In the genomic region with DNA sequence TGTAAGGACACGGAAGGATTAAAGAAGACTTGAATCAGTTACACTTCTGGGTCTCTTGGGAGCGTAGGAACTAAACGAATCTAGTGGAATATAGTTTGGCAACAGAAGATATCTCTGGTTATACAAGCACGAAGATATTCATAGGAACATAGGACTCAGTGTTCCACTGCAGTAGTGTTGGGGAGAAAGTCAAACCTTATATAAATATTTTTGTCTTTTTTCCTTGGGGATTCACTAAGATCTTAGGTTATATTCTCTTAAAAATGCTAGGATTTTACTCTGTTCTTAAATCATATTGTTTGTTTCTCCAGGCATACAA, we compare ENCODE assay signal across 23 cellular contexts.
"Had no signal": no experiment of that assay in that cellular context is flagged by ENCODE, and none has a peak within 500 bp of the region (broad histone marks: within the 10 kb centered on the region; RNA-seq: fewer than 3 reads in every experiment).

No MANE protein-coding gene starts in this region.

- H3K27me3 ChIP-seq: body of pancreas, cardiac muscle cell, heart right ventricle, neural progenitor cell, right lobe of liver, vagina had no signal

- H3K27ac ChIP-seq: cardiac muscle cell, heart right ventricle, neural progenitor cell, psoas muscle, right lobe of liver, skin epidermis, thoracic aorta, vagina had no signal

- ATAC-seq: activated CD4-positive, CD25-positive, alpha-beta regulatory T cell treated with anti-CD3 and anti-CD28 coated beads, Interleukin-2, amount 50 U/mL, for 24 hours; activated CD8-positive, alpha-beta memory T cell treated with anti-CD3 and anti-CD28 coated beads, Interleukin-2, amount 10 ng/mL, durations not matched to agents 7 days and 5 days; activated CD8-positive, alpha-beta T cell treated with anti-CD3 and anti-CD28 coated beads for 36 hours; activated naive CD8-positive, alpha-beta T cell treated with anti-CD3 and anti-CD28 coated beads, Interleukin-2, amount 50 U/mL, for 24 hours; effector memory CD8-positive, alpha-beta T cell; naive thymus-derived CD4-positive, alpha-beta T cell; psoas muscle; right lobe of liver; stimulated activated effector memory CD8-positive, alpha-beta T cell treated with anti-CD3 and anti-CD28 coated beads, Interleukin-12 subunit alpha, Interleukin-12 subunit beta, amount 100 ng/mL, for 72 hours; stimulated activated naive CD8-positive, alpha-beta T cell treated with anti-CD3 and anti-CD28 coated beads, Interleukin-15, amount 100 ng/mL, for 72 hours had no signal

- DNase-seq: activated CD4-positive, alpha-beta T cell treated with anti-CD3 and anti-CD28 coated beads, Interleukin-2, amount 10 ng/mL, durations not matched to agents 24 days and 14 days; activated CD8-positive, alpha-beta memory T cell treated with anti-CD3 and anti-CD28 coated beads, Interleukin-2, amount 10 ng/mL, durations not matched to agents 7 days and 5 days; activated CD8-positive, alpha-beta T cell treated with anti-CD3 and anti-CD28 coated beads for 36 hours; activated gamma-delta T cell; activated naive CD4-positive, alpha-beta T cell treated with anti-CD3 and anti-CD28 coated beads, Interleukin-2, amount 50 U/mL, for 16 hours; activated naive CD8-positive, alpha-beta T cell treated with anti-CD3 and anti-CD28 coated beads, Interleukin-2, amount 50 U/mL, for 24 hours; activated T-cell treated with anti-CD3 and anti-CD28 coated beads for 4 hours; body of pancreas; effector memory CD8-positive, alpha-beta T cell; heart right ventricle; kidney; naive thymus-derived CD4-positive, alpha-beta T cell; psoas muscle; right lobe of liver; stimulated activated CD4-positive, alpha-beta T cell treated with anti-CD3 and anti-CD28 coated beads, Interleukin-2, amount 100 ng/mL, for 24 hours; stimulated activated naive CD8-positive, alpha-beta T cell treated with anti-CD3 and anti-CD28 coated beads, Interleukin-15, amount 100 ng/mL, for 72 hours had no signal

- H3K4me3 ChIP-seq: body of pancreas, cardiac muscle cell, heart right ventricle, neural progenitor cell, psoas muscle, right lobe of liver, skin epidermis, thoracic aorta, vagina had no signal

- H3K4me1 ChIP-seq: psoas muscle, right lobe of liver had no signal

- H3K36me3 ChIP-seq: cardiac muscle cell, heart right ventricle, neural progenitor cell, right lobe of liver, thoracic aorta, vagina had no signal

- H3K9me3 ChIP-seq: body of pancreas, heart right ventricle, psoas muscle, right lobe of liver, thoracic aorta, vagina had no signal
